12 cellular contexts compared by ENCODE assay signal in genomic region chr16:80717611-80718010, GRCh38.
A peak's percentile ranks its signal among the peaks of the same experiment; 100 is the strongest.
DNase-seq lines count a peak whose midpoint lies in the region; ATAC-seq and TF ChIP-seq lines count a peak whose summit lies in the region.
"Had no signal": no experiment of that assay in that cellular context is flagged by ENCODE, and none has a peak within 500 bp of the region (broad histone marks: within the 10 kb centered on the region; RNA-seq: fewer than 3 reads in every experiment).

No MANE protein-coding gene starts in this region.

- peak overlapping the region; percentile 49; the same call in 1 of the 2 replicates for H3K4me2 ChIP-seq in PC-3 (ENCODE audit: low read length)
- H3K4me2 ChIP-seq: BLaER1 had no signal

- H3K9me2 ChIP-seq in PC-3 (replicated peaks; ENCODE audit: low read length): no peaks in the 10 kb centered on the region

- no peaks in the 10 kb centered on the region for H3K9me3 ChIP-seq in PC-3 (ENCODE audit: low read length)
- peaks cover 2% of the 10 kb centered on the region for H3K9me3 ChIP-seq in mucosa of descending colon
- H3K9me3 ChIP-seq: HAP-1 had no signal

- no peak for ATAC-seq in PC-3
- peak; percentile 72 for ATAC-seq in left lobe of liver
- no peak for ATAC-seq in activated T-helper 17 cell treated with anti-CD3 and anti-CD28 coated beads, Interleukin-2, amount 50 U/mL, for 72 hours (replicated peaks)
- ATAC-seq in mucosa of descending colon: no peak
- ATAC-seq in GM19467 (IDR thresholded peaks at IDR 0.05; ENCODE audit: unreplicated experiment): no peak

- BruUV-seq in PC-3 (replicated peaks; lab: Mats Ljungman, UMichigan): no TSS peak

- peak overlapping the region; percentile 91; the same call in 1 of the 2 replicates for H3K27ac ChIP-seq in C4-2B
- H3K27ac ChIP-seq in PC-3 (ENCODE audit: low read length): 0 out of 2 replicates have a peak overlapping the region, but pooled peaks have one; percentile 37
- H3K27ac ChIP-seq: BLaER1 had no signal

- no peak for TF ChIP-seq CTCF in C4-2B (conservative IDR thresholded peaks at IDR 0.05)
- no peak for TF ChIP-seq CTCF in PC-3 (conservative IDR thresholded peaks at IDR 0.05; ENCODE audit: low read depth, low read length)
- TF ChIP-seq CTCF in mucosa of descending colon (IDR thresholded peaks at IDR 0.05): no peak

- H3K36me3 ChIP-seq in PC-3 (ENCODE audit: low read depth, low read length) (no peaks in the 10 kb centered on the region), mucosa of descending colon (ENCODE audit: low read depth) (no peaks in the 10 kb centered on the region)
- H3K36me3 ChIP-seq: HAP-1 had no signal

- DNase-seq in PC-3: no peak
- no peak for DNase-seq in left lobe of liver (ENCODE audit: low spot score)
- DNase-seq in mucosa of descending colon: no peak
- DNase-seq: AML-193; CD4-positive, CD25-positive, alpha-beta regulatory T cell; EL; GDM1 had no signal

- no peak overlapping the region for H3K9ac ChIP-seq in PC-3 (ENCODE audit: low read length)
- H3K9ac ChIP-seq: BLaER1 had no signal

- H3K4me1 Mint-ChIP-seq in activated T-helper 17 cell treated with anti-CD3 and anti-CD28 coated beads, Interleukin-2, amount 50 U/mL, for 72 hours: peaks cover 4% of the 10 kb centered on the region

- no peaks in the 10 kb centered on the region for H4K20me1 ChIP-seq in PC-3 (ENCODE audit: low read length)
- H4K20me1 ChIP-seq: BLaER1 had no signal

- H3K4me3 ChIP-seq in PC-3 (ENCODE audit: low read length): no peak overlapping the region
- H3K4me3 ChIP-seq in mucosa of descending colon: no peak overlapping the region
- H3K4me3 ChIP-seq: BLaER1, HAP-1 had no signal

- no peaks in the 10 kb centered on the region for H3K27me3 ChIP-seq in PC-3 (ENCODE audit: low read length)
- H3K27me3 ChIP-seq: BLaER1 had no signal

- H3K4me3 Mint-ChIP-seq in activated T-helper 17 cell treated with anti-CD3 and anti-CD28 coated beads, Interleukin-2, amount 50 U/mL, for 72 hours: no peak overlapping the region
- H3K4me3 Mint-ChIP-seq: CD4-positive, CD25-positive, alpha-beta regulatory T cell had no signal

- no peaks in the 10 kb centered on the region for H3K36me3 Mint-ChIP-seq in activated T-helper 17 cell treated with anti-CD3 and anti-CD28 coated beads, Interleukin-2, amount 50 U/mL, for 72 hours (ENCODE audit: low read depth)

- no peak overlapping the region for H3K27ac Mint-ChIP-seq in activated T-helper 17 cell treated with anti-CD3 and anti-CD28 coated beads, Interleukin-2, amount 50 U/mL, for 72 hours

- no peaks in the 10 kb centered on the region for H3K9me3 Mint-ChIP-seq in activated T-helper 17 cell treated with anti-CD3 and anti-CD28 coated beads, Interleukin-2, amount 50 U/mL, for 72 hours

- H3F3A ChIP-seq in PC-3 (ENCODE audit: low read length, unreplicated experiment): no peaks in the 10 kb centered on the region

- H3K27me3 Mint-ChIP-seq in activated T-helper 17 cell treated with anti-CD3 and anti-CD28 coated beads, Interleukin-2, amount 50 U/mL, for 72 hours: no peaks in the 10 kb centered on the region
- H3K27me3 Mint-ChIP-seq: CD4-positive, CD25-positive, alpha-beta regulatory T cell had no signal

- intact Hi-C loops in PC-3 (cut with micrococcal nuclease) (no loop called here), mucosa of descending colon (cut with DNase I, micrococcal nuclease) (no loop called here)

- H2AFZ ChIP-seq in PC-3 (ENCODE audit: low read length): no peak overlapping the region

- H3K4me1 ChIP-seq in PC-3 (ENCODE audit: insufficient read depth, low read length) (peaks cover 23% of the 10 kb centered on the region), mucosa of descending colon (ENCODE audit: low read depth) (no peaks in the 10 kb centered on the region)
- H3K4me1 ChIP-seq: HAP-1 had no signal

- CTCF ChIA-PET in PC-3 (lab: Charles Lee): no interaction called here

- peaks cover 15% of the 10 kb centered on the region for H3K79me2 ChIP-seq in PC-3 (ENCODE audit: low read length)

- POLR2A ChIA-PET in PC-3 (lab: Charles Lee; ENCODE audit: unreplicated experiment): no interaction called here
